Comparison of ENCODE assay signal across 11 cellular contexts in genomic region chr1:225423518-225423855, GRCh38. TPM values are rescaled to one million over a fixed set of nuclear protein-coding genes. Genes with fewer than 3 reads are reported as not detected.
DNase-seq lines count a peak whose midpoint lies in the region; ATAC-seq and TF ChIP-seq lines count a peak whose summit lies in the region.
"Had no signal": no experiment of that assay in that cellular context is flagged by ENCODE, and none has a peak within 500 bp of the region (broad histone marks: within the 10 kb centered on the region; RNA-seq: fewer than 3 reads in every experiment).

No MANE protein-coding gene starts in this region.

- peaks cover 49% of the 10 kb centered on the region for H3K36me3 Mint-ChIP-seq in CD8-positive, alpha-beta T cell
- H3K36me3 Mint-ChIP-seq in activated T-helper 2 cell treated with anti-CD3 and anti-CD28 coated beads, Interferon-gamma antibody, Interleukin-2, Interleukin-4, amounts not matched to agents 10 μg/mL and 5 μg/mL and 100 μg/mL, durations not matched to agents 14 hours and 24 hours and 36 hours (ENCODE audit: low read depth), result peaks cover 55% of the 10 kb centered on the region
- peaks cover 19% of the 10 kb centered on the region for H3K36me3 Mint-ChIP-seq in nephron (ENCODE audit: low read depth)

- no peaks in the 10 kb centered on the region for H3K27me3 ChIP-seq in CD8-positive, alpha-beta T cell (ENCODE audit: insufficient read depth, low read length)
- H3K27me3 ChIP-seq in Karpas-422 (ENCODE audit: low read length), result no peaks in the 10 kb centered on the region

- no peaks in the 10 kb centered on the region for H3K9me3 ChIP-seq in CD8-positive, alpha-beta T cell (ENCODE audit: low read length)
- no peaks in the 10 kb centered on the region for H3K9me3 ChIP-seq in Karpas-422 (ENCODE audit: low read length)

- TF ChIP-seq CTCF in CD8-positive, alpha-beta T cell (IDR thresholded peaks at IDR 0.05), result no peak
- no peak for TF ChIP-seq CTCF in nephron (IDR thresholded peaks at IDR 0.05; ENCODE audit: unreplicated experiment in 3 of 3)

- peaks cover 62% of the 10 kb centered on the region for H3K4me1 Mint-ChIP-seq in CD8-positive, alpha-beta T cell (ENCODE audit: low read depth)
- peaks cover 50% of the 10 kb centered on the region for H3K4me1 Mint-ChIP-seq in activated T-helper 2 cell treated with anti-CD3 and anti-CD28 coated beads, Interferon-gamma antibody, Interleukin-2, Interleukin-4, amounts not matched to agents 10 μg/mL and 5 μg/mL and 100 μg/mL, durations not matched to agents 14 hours and 24 hours and 36 hours (ENCODE audit: low read depth)
- peaks cover 59% of the 10 kb centered on the region for H3K4me1 Mint-ChIP-seq in nephron

- intact Hi-C loops in CD8-positive, alpha-beta T cell (cut with DNase I, micrococcal nuclease), result loop anchor here (10.0 kb wide), 2 partner anchors 881 to 1579 kb away; partner anchors contain the start of genes LIN9 (in 1 of the 2) and TP53BP2 (in 1 of the 2)
- intact Hi-C loops in activated T-helper 2 cell treated with anti-CD3 and anti-CD28 coated beads, Interferon-gamma antibody, Interleukin-2, Interleukin-4, amounts not matched to agents 10 μg/mL and 5 μg/mL and 100 μg/mL, durations not matched to agents 14 hours and 24 hours and 36 hours (cut with micrococcal nuclease), result loop anchor here (10.0 kb wide), 3 partner anchors 929 to 1579 kb away; partner anchors contain the start of genes TP53BP2 and WDR26
- intact Hi-C loops in posterior cingulate gyrus (cut with DNase I), result no loop called here

- no peaks in the 10 kb centered on the region for H3K27me3 Mint-ChIP-seq in CD8-positive, alpha-beta T cell (ENCODE audit: low read depth)
- H3K27me3 Mint-ChIP-seq in activated T-helper 2 cell treated with anti-CD3 and anti-CD28 coated beads, Interferon-gamma antibody, Interleukin-2, Interleukin-4, amounts not matched to agents 10 μg/mL and 5 μg/mL and 100 μg/mL, durations not matched to agents 14 hours and 24 hours and 36 hours (ENCODE audit: low read depth), result no peaks in the 10 kb centered on the region
- no peaks in the 10 kb centered on the region for H3K27me3 Mint-ChIP-seq in nephron (ENCODE audit: low read depth)

- peaks cover 20% of the 10 kb centered on the region for H3K36me3 ChIP-seq in CD8-positive, alpha-beta T cell (ENCODE audit: insufficient read depth, low read length)
- peaks cover 28% of the 10 kb centered on the region; the same call in 1 of the 2 replicates for H3K36me3 ChIP-seq in Karpas-422 (ENCODE audit: insufficient read depth, low read length)

- ATAC-seq in CD8-positive, alpha-beta T cell, result no peak
- ATAC-seq in HG02588 (IDR thresholded peaks at IDR 0.05; ENCODE audit: unreplicated experiment) (no peak), HG02623 (IDR thresholded peaks at IDR 0.05; ENCODE audit: unreplicated experiment) (no peak)
- ATAC-seq: activated naive CD4-positive, alpha-beta T cell treated with anti-CD3 and anti-CD28 coated beads, Interleukin-2, amount 50 U/mL, for 72 hours had no signal

- POLR2A ChIA-PET in CD8-positive, alpha-beta T cell (lab: Charles Lee), result interaction anchor here (0.6 to 6.2 kb wide), 4 partner anchors 8 to 556 kb away, joined by 5 to 111 read pairs (median 28); no protein-coding TSS in a partner anchor

- H3K9ac ChIP-seq in Karpas-422 (ENCODE audit: low read length), result no peak overlapping the region

- no peaks in the 10 kb centered on the region for H3K9me2 ChIP-seq in Karpas-422 (replicated peaks; ENCODE audit: insufficient read depth, low read length)

- no peak overlapping the region for H2AFZ ChIP-seq in Karpas-422 (ENCODE audit: low read length)

- H4K20me1 ChIP-seq in Karpas-422 (ENCODE audit: insufficient read depth, low read depth, low read length), result peaks cover 13% of the 10 kb centered on the region; the same call in 1 of the 2 replicates

- no peak overlapping the region for H3K27ac ChIP-seq in CD8-positive, alpha-beta T cell (ENCODE audit: low read depth, low read length)
- H3K27ac ChIP-seq in Karpas-422 (ENCODE audit: low read length), result 0 out of 2 replicates have a peak overlapping the region, but pooled peaks have one; percentile 19

- CTCF ChIA-PET in CD8-positive, alpha-beta T cell (lab: Charles Lee), result interaction anchor here (1.3 to 4.8 kb wide), 3 partner anchors 15 to 52 kb away, joined by 3 to 17 read pairs (median 5); no protein-coding TSS in a partner anchor

- H3K4me1 ChIP-seq in CD8-positive, alpha-beta T cell (ENCODE audit: insufficient read depth, low read length), result peaks cover 43% of the 10 kb centered on the region
- peaks cover 32% of the 10 kb centered on the region for H3K4me1 ChIP-seq in Karpas-422 (ENCODE audit: low read length)

- H3K4me3 ChIP-seq in CD8-positive, alpha-beta T cell (ENCODE audit: low read depth, low read length), result no peak overlapping the region
- H3K4me3 ChIP-seq in Karpas-422 (ENCODE audit: low read length), result no peak overlapping the region

- H3K4me2 ChIP-seq in Karpas-422 (ENCODE audit: low read depth, low read length, poor library complexity, severe bottlenecking), result no peak overlapping the region

- H3K4me3 Mint-ChIP-seq in CD8-positive, alpha-beta T cell, result peak overlapping the region; percentile 29
- peak overlapping the region; percentile 7 for H3K4me3 Mint-ChIP-seq in activated T-helper 2 cell treated with anti-CD3 and anti-CD28 coated beads, Interferon-gamma antibody, Interleukin-2, Interleukin-4, amounts not matched to agents 10 μg/mL and 5 μg/mL and 100 μg/mL, durations not matched to agents 14 hours and 24 hours and 36 hours (ENCODE audit: low read depth)
- H3K4me3 Mint-ChIP-seq in nephron, result peak overlapping the region in 1 of 3 experiments; percentile 1

- peaks cover 78% of the 10 kb centered on the region for H3K79me2 ChIP-seq in Karpas-422 (ENCODE audit: low read length)

- peak overlapping the region; percentile 72 for H3K27ac Mint-ChIP-seq in CD8-positive, alpha-beta T cell
- peak overlapping the region; percentile 61 for H3K27ac Mint-ChIP-seq in activated T-helper 2 cell treated with anti-CD3 and anti-CD28 coated beads, Interferon-gamma antibody, Interleukin-2, Interleukin-4, amounts not matched to agents 10 μg/mL and 5 μg/mL and 100 μg/mL, durations not matched to agents 14 hours and 24 hours and 36 hours
- H3K27ac Mint-ChIP-seq in nephron, result peak overlapping the region; percentile 20 to 64 (median 54)

- no peaks in the 10 kb centered on the region for H3K9me3 Mint-ChIP-seq in CD8-positive, alpha-beta T cell
- no peaks in the 10 kb centered on the region for H3K9me3 Mint-ChIP-seq in activated T-helper 2 cell treated with anti-CD3 and anti-CD28 coated beads, Interferon-gamma antibody, Interleukin-2, Interleukin-4, amounts not matched to agents 10 μg/mL and 5 μg/mL and 100 μg/mL, durations not matched to agents 14 hours and 24 hours and 36 hours
- H3K9me3 Mint-ChIP-seq in nephron, result no peaks in the 10 kb centered on the region
- H3K9me3 Mint-ChIP-seq: activated naive CD4-positive, alpha-beta T cell treated with anti-CD3 and anti-CD28 coated beads, Interleukin-2, amount 50 U/mL, for 72 hours had no signal

- no peak for DNase-seq in CD8-positive, alpha-beta T cell
- DNase-seq in Karpas-422, result no peak
- no peak for DNase-seq in activated T-helper 2 cell treated with anti-CD3 and anti-CD28 coated beads, Interferon-gamma antibody, Interleukin-2, Interleukin-4, amounts not matched to agents 10 μg/mL and 5 μg/mL and 100 μg/mL, durations not matched to agents 14 hours and 24 hours and 36 hours (ENCODE audit: low spot score)
- no peak for DNase-seq in middle frontal gyrus (ENCODE audit: extremely low spot score, low spot score)
- DNase-seq in posterior cingulate gyrus, result no peak
- DNase-seq: effector CD8-positive, alpha-beta T cell; hypothalamus had no signal

RNA-seq across cellular contexts. Expression of gene LBR, which starts 4.4 kb away (rescaled TPM):
- 100 to 1,000 TPM; 105 TPM for total RNA-seq in CD8-positive, alpha-beta T cell
- 66.0 and 157 TPM in 2 replicates for total RNA-seq in Karpas-422 (2014; rRNA removed; shearing (Covaris generic); ENCODE audit: low replicate concordance)
- 187 and 191 TPM in 2 replicates for total RNA-seq in activated T-helper 2 cell treated with anti-CD3 and anti-CD28 coated beads, Interferon-gamma antibody, Interleukin-2, Interleukin-4, amounts not matched to agents 10 μg/mL and 5 μg/mL and 100 μg/mL, durations not matched to agents 14 hours and 24 hours and 36 hours
